ENCODE assay signal across 8 cellular contexts in the genomic region with DNA sequence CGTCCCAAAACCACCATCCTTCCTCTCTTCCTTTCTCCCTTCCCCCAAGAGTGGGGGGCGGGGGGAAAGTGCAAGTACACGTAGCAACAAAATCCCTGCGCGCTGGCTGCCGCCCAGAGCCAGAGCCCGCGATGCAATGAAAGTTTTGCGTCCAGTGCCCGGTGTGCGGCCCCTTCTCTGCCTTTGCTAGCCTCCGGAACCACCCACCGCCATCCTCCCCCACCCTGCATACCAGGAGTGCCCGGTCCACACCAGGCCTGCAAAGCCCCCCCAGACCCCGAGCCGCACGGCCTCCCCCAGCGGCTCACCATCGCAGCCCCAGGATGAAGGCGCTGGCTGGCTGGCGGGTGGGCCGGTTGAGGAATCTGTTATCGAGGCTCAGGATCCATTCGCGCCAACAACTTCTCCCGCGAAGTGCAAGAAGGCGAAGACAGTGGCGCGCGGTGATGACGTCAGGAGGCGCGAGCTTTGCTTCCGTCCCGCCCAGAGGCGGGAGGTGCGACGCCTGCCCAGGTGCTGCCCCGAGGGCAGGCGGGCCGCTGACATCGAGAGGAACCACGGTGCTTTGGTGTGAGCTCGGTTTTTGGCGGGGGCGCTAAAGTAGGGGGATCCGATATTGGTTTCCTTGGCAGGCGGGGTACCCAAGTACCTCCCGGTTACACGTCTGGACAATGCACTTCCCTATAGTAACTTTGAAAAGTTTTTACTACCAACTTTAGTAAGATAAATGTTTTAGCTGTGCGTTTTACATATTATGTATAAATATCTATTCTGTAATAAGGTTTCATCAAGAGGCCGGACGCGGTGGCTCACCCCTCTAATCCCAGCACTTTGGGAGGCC. TPM values are rescaled to one million over a fixed set of nuclear protein-coding genes. Genes with fewer than 3 reads are reported as not detected.
A peak's percentile ranks its signal among the peaks of the same experiment; 100 is the strongest.
DNase-seq lines count a peak whose midpoint lies in the region; TF ChIP-seq lines count a peak whose summit lies in the region.

A gene with protein sequence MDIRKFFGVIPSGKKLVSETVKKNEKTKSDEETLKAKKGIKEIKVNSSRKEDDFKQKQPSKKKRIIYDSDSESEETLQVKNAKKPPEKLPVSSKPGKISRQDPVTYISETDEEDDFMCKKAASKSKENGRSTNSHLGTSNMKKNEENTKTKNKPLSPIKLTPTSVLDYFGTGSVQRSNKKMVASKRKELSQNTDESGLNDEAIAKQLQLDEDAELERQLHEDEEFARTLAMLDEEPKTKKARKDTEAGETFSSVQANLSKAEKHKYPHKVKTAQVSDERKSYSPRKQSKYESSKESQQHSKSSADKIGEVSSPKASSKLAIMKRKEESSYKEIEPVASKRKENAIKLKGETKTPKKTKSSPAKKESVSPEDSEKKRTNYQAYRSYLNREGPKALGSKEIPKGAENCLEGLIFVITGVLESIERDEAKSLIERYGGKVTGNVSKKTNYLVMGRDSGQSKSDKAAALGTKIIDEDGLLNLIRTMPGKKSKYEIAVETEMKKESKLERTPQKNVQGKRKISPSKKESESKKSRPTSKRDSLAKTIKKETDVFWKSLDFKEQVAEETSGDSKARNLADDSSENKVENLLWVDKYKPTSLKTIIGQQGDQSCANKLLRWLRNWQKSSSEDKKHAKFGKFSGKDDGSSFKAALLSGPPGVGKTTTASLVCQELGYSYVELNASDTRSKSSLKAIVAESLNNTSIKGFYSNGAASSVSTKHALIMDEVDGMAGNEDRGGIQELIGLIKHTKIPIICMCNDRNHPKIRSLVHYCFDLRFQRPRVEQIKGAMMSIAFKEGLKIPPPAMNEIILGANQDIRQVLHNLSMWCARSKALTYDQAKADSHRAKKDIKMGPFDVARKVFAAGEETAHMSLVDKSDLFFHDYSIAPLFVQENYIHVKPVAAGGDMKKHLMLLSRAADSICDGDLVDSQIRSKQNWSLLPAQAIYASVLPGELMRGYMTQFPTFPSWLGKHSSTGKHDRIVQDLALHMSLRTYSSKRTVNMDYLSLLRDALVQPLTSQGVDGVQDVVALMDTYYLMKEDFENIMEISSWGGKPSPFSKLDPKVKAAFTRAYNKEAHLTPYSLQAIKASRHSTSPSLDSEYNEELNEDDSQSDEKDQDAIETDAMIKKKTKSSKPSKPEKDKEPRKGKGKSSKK (minus strand): TSS at position 432 of the 841 bp plus-strand sequence. CDS start 121 bp downstream, at position 311.

- H3K9me2 ChIP-seq in GM23248 (ENCODE audit: insufficient read depth) (no peaks in the 10 kb centered on the region), Loucy (replicated peaks; ENCODE audit: low read depth, low read length) (no peaks in the 10 kb centered on the region)

- H4K20me1 ChIP-seq in GM23248 (ENCODE audit: insufficient read depth) (no peaks in the 10 kb centered on the region), Loucy (ENCODE audit: insufficient read depth, low read length, poor library complexity, severe bottlenecking) (peaks cover 46% of the 10 kb centered on the region)

- H3K9me3 Mint-ChIP-seq in neural crest cell = peaks cover 9% of the 10 kb centered on the region

- H3K27ac Mint-ChIP-seq in neural crest cell (ENCODE audit: unreplicated experiment) = peak within 1 kb of the TSS; percentile 98

- TF ChIP-seq EP300 in stomach (IDR thresholded peaks at IDR 0.05) = no peak

- no peaks in the 10 kb centered on the region for H3K9me3 ChIP-seq in GM23248 (ENCODE audit: low read depth)
- no peaks in the 10 kb centered on the region for H3K9me3 ChIP-seq in Loucy (ENCODE audit: insufficient read depth, low read depth, low read length)
- peaks cover 0 to 5% (median 2%) of the 10 kb centered on the region in 4 donors for H3K9me3 ChIP-seq in stomach

- H3K27ac ChIP-seq in GM23248 (peak within 1 kb of the TSS; percentile 68), stomach (peak within 1 kb of the TSS; percentile 85 to 93 (median 89))

- H3K9ac ChIP-seq in GM23248 = peak within 1 kb of the TSS; percentile 95
- peak within 1 kb of the TSS; percentile 90 for H3K9ac ChIP-seq in Loucy (ENCODE audit: low read depth, low read length, poor library complexity, severe bottlenecking)

- H3K79me2 ChIP-seq in GM23248 (ENCODE audit: insufficient read depth) (peaks cover 50% of the 10 kb centered on the region), Loucy (ENCODE audit: insufficient read depth, low read length) (peaks cover 50% of the 10 kb centered on the region)

- H3K27me3 ChIP-seq in GM23248 (replicated peaks; ENCODE audit: insufficient read depth) (no peaks in the 10 kb centered on the region), Loucy (ENCODE audit: insufficient read depth, low read length, poor library complexity, severe bottlenecking) (no peaks in the 10 kb centered on the region), stomach (no peaks in the 10 kb centered on the region)

- intact Hi-C loops in stomach (cut with DNase I; ENCODE audit: low total_unique reads) = no loop called here

- H3K36me3 Mint-ChIP-seq in neural crest cell (ENCODE audit: low read depth) = peaks cover 7% of the 10 kb centered on the region

- peak; percentile 94 for DNase-seq in DMS53 treated with DMSO at 0.1 percent for 48 hours (lab: John Stamatoyannopoulos, UW; ENCODE audit: unreplicated experiment)
- DNase-seq in GM23248 = peak; percentile 94
- peak; percentile 12 for DNase-seq in SIG-M5 (lab: John Stamatoyannopoulos, UW)
- DNase-seq in activated gamma-delta T cell (lab: John Stamatoyannopoulos, UW) = peak; percentile 93
- DNase-seq in foreskin fibroblast = peak; percentile 90 to 97
- peak; percentile 83 for DNase-seq in neural crest cell (ENCODE audit: low read depth, low spot score)
- DNase-seq in stomach = peak; percentile 96

- H3F3A ChIP-seq in GM23248 (ENCODE audit: insufficient read depth) (no peaks in the 10 kb centered on the region), Loucy (ENCODE audit: low read depth) (no peaks in the 10 kb centered on the region)

- H3K27me3 Mint-ChIP-seq in neural crest cell (ENCODE audit: low read depth) = peaks cover 17% of the 10 kb centered on the region

- in situ Hi-C loops in GM23248 (cut with MboI) = no loop called here

- peak in 1 of 4 donors; percentile 34 for TF ChIP-seq POLR2A in stomach (IDR thresholded peaks at IDR 0.05)

- peaks cover 25% of the 10 kb centered on the region for H3K4me1 Mint-ChIP-seq in neural crest cell

- H3K4me3 Mint-ChIP-seq in neural crest cell = peak within 1 kb of the TSS; percentile 97

- peaks cover 13% of the 10 kb centered on the region; the same call in 1 of the 2 replicates for H3K4me1 ChIP-seq in GM23248 (ENCODE audit: insufficient read depth)
- H3K4me1 ChIP-seq in Loucy (ENCODE audit: insufficient read depth, low read length, poor library complexity, severe bottlenecking) = peaks cover 14% of the 10 kb centered on the region
- H3K4me1 ChIP-seq in stomach = peaks cover 11 to 46% (median 31%) of the 10 kb centered on the region in 4 donors

- TF ChIP-seq CTCF in Loucy (conservative IDR thresholded peaks at IDR 0.05; ENCODE audit: low read length) (no peak), foreskin fibroblast (IDR thresholded peaks at IDR 0.05; ENCODE audit: low read depth, low read length) (no peak), neural crest cell (conservative IDR thresholded peaks at IDR 0.05) (no peak), stomach (IDR thresholded peaks at IDR 0.05) (no peak)

- peak within 1 kb of the TSS; percentile 98 for H3K4me3 ChIP-seq in GM23248
- peak within 1 kb of the TSS; percentile 94 for H3K4me3 ChIP-seq in Loucy (ENCODE audit: low read length, poor library complexity, severe bottlenecking)
- peak within 1 kb of the TSS; percentile 80 to 98 for H3K4me3 ChIP-seq in foreskin fibroblast (ENCODE audit: low read depth in 1 of 2, low read length in 2 of 2)
- H3K4me3 ChIP-seq in stomach = peak within 1 kb of the TSS; percentile 91 to 96 (median 95)

- 3 to 4% methylated on average over 47 to 55 of the region's 55 CpGs for WGBS in GM23248 (ENCODE audit: low coverage in 1 of 2, low lambda C conversion rate in 2 of 2, missing lambda C conversion rate in 2 of 2), 2 experiments
- 4 to 6% (median 5%) methylated on average over 41 to 55 of the region's 55 CpGs for WGBS in stomach, 5 donors

- H2AFZ ChIP-seq in GM23248 = peak within 1 kb of the TSS; percentile 99
- peak within 1 kb of the TSS; percentile 98 for H2AFZ ChIP-seq in Loucy (ENCODE audit: low read length)

- H3K36me3 ChIP-seq in GM23248 (ENCODE audit: low read depth) (no peaks in the 10 kb centered on the region), Loucy (ENCODE audit: insufficient read depth, low read length) (no peaks in the 10 kb centered on the region), stomach (no peaks in the 10 kb centered on the region)

- H3K4me2 ChIP-seq in GM23248 (ENCODE audit: unreplicated experiment) = peak within 1 kb of the TSS; percentile 95
- peak within 1 kb of the TSS; percentile 71 for H3K4me2 ChIP-seq in Loucy (ENCODE audit: low read depth, low read length, poor library complexity, severe bottlenecking)

RNA-seq across cellular contexts. Expression of the gene that starts here (rescaled TPM):
- 35.3 and 46.3 TPM in 2 replicates for total RNA-seq in GM23248 (2014; rRNA removed; shearing (Covaris generic))
- polyA plus RNA-seq in GM23248 (2016; fragmentation: Nextera tagmentation; extraction: Ambion mirVana) = 35.3 and 39.5 TPM in 2 replicates
- total RNA-seq in neural crest cell = 69.3 and 77.4 TPM in 2 replicates
- 100 to 1,000 TPM in 1 of 5 donors, 10 to 100 TPM in 4; 13.6 to 127 (median 51.8) TPM for total RNA-seq in stomach
- 10 to 100 TPM in 2 of 3 donors, 1 to 10 TPM in 1; 9.1 to 12.5 (median 10.8) TPM for polyA plus RNA-seq in stomach

Comparison
In these comparisons a context has a peak if more than half of its experiments do, and no peak if none do; other contexts are left out.
1. Peak in every context shown above with its lines: DNase-seq, H3K4me3 ChIP-seq and H3K27ac ChIP-seq.
2. DNase-seq: peak in every context shown above with its lines; median percentile 96 in stomach; 94 in DMS53 treated with DMSO at 0.1 percent for 48 hours; 94 in GM23248; 94 in foreskin fibroblast; 93 in activated gamma-delta T cell; 83 in neural crest cell; 12 in SIG-M5.